In genomic region chr19:5130371-5131030, GRCh38 we compare ENCODE assay signal across 8 cellular contexts.
DNase-seq lines count a peak whose midpoint lies in the region; ATAC-seq and TF ChIP-seq lines count a peak whose summit lies in the region.

No MANE protein-coding gene starts in this region.

- no peak for TF ChIP-seq CTCF in cardiac muscle cell (IDR thresholded peaks at IDR 0.05; ENCODE audit: low read depth, low read length)
- no peak for TF ChIP-seq CTCF in left ventricle myocardium inferior (IDR thresholded peaks at IDR 0.05; ENCODE audit: borderline replicate concordance)

- H3K27me3 Mint-ChIP-seq in activated naive CD8-positive, alpha-beta T cell treated with anti-CD3 and anti-CD28 coated beads, Interleukin-2, amount 10 ng/mL, durations not matched to agents 7 days and 5 days, result no peaks in the 10 kb centered on the region

- H3K4me1 ChIP-seq in cardiac muscle cell (ENCODE audit: low read depth) (peaks cover 60% of the 10 kb centered on the region), left ventricle myocardium inferior (peaks cover 39% of the 10 kb centered on the region)

- H3K4me3 ChIP-seq in cardiac muscle cell (no peak overlapping the region), left ventricle myocardium inferior (no peak overlapping the region)

- H3K27me3 ChIP-seq in cardiac muscle cell, result no peaks in the 10 kb centered on the region
- H3K27me3 ChIP-seq in left ventricle myocardium inferior (ENCODE audit: low read depth), result no peaks in the 10 kb centered on the region

- peak; percentile 66 for ATAC-seq in activated naive CD8-positive, alpha-beta T cell treated with anti-CD3 and anti-CD28 coated beads, Interleukin-2, amount 10 ng/mL, durations not matched to agents 7 days and 5 days (ENCODE audit: low read depth)

- H3K9me3 ChIP-seq in cardiac muscle cell (ENCODE audit: low read depth), result no peaks in the 10 kb centered on the region
- H3K9me3 ChIP-seq in left ventricle myocardium inferior (replicated peaks), result no peaks in the 10 kb centered on the region

- H3K4me3 Mint-ChIP-seq in activated naive CD8-positive, alpha-beta T cell treated with anti-CD3 and anti-CD28 coated beads, Interleukin-2, amount 10 ng/mL, durations not matched to agents 7 days and 5 days, result peak overlapping the region; percentile 87

- no peaks in the 10 kb centered on the region for H3K9me3 Mint-ChIP-seq in activated naive CD8-positive, alpha-beta T cell treated with anti-CD3 and anti-CD28 coated beads, Interleukin-2, amount 10 ng/mL, durations not matched to agents 7 days and 5 days

- H3K27ac ChIP-seq in cardiac muscle cell (peak overlapping the region; percentile 99), left ventricle myocardium inferior (replicated peaks) (no peak overlapping the region)

- DNase-seq in cardiac muscle cell (ENCODE audit: low read depth in 1 of 2, low spot score in 1 of 2) (no peak), left ventricle myocardium inferior (no peak), NCI-H2171 treated with DMSO at 0.1 percent for 48 hours (lab: John Stamatoyannopoulos, UW) (peak; percentile 15), NCI-H1105 (lab: John Stamatoyannopoulos, UW) (no peak), DMS114 treated with DMSO at 0.1 percent for 48 hours (lab: John Stamatoyannopoulos, UW; ENCODE audit: unreplicated experiment) (no peak), NCI-H524 (lab: John Stamatoyannopoulos, UW) (no peak)
- DNase-seq in activated naive CD8-positive, alpha-beta T cell treated with anti-CD3 and anti-CD28 coated beads, Interleukin-2, amount 10 ng/mL, durations not matched to agents 7 days and 5 days, result peak; percentile 72
- peak; percentile 36 for DNase-seq in stimulated activated CD8-positive, alpha-beta memory T cell treated with anti-CD3 and anti-CD28 coated beads, Interleukin-4, amount 100 ng/mL, for 24 hours (ENCODE audit: low read depth)

- POLR2A ChIA-PET in activated naive CD8-positive, alpha-beta T cell treated with anti-CD3 and anti-CD28 coated beads, Interleukin-2, amount 10 ng/mL, durations not matched to agents 7 days and 5 days (lab: Charles Lee), result interaction anchor here (1.2 kb wide), 1 partner anchor 9 kb away, joined by 4 read pairs; no protein-coding TSS in a partner anchor

- H3K36me3 Mint-ChIP-seq in activated naive CD8-positive, alpha-beta T cell treated with anti-CD3 and anti-CD28 coated beads, Interleukin-2, amount 10 ng/mL, durations not matched to agents 7 days and 5 days, result peaks cover 8% of the 10 kb centered on the region

- peak overlapping the region; percentile 93 for H3K27ac Mint-ChIP-seq in activated naive CD8-positive, alpha-beta T cell treated with anti-CD3 and anti-CD28 coated beads, Interleukin-2, amount 10 ng/mL, durations not matched to agents 7 days and 5 days

- intact Hi-C loops in left ventricle myocardium inferior (cut with micrococcal nuclease), result no loop called here

- H3K36me3 ChIP-seq in cardiac muscle cell, result peaks cover 16% of the 10 kb centered on the region
- peaks cover 41% of the 10 kb centered on the region for H3K36me3 ChIP-seq in left ventricle myocardium inferior

- peaks cover 25% of the 10 kb centered on the region for H3K4me1 Mint-ChIP-seq in activated naive CD8-positive, alpha-beta T cell treated with anti-CD3 and anti-CD28 coated beads, Interleukin-2, amount 10 ng/mL, durations not matched to agents 7 days and 5 days

Comparison
In these comparisons a context has a peak if more than half of its experiments do, and no peak if none do; other contexts are left out.
1. DNase-seq: peak in NCI-H2171 treated with DMSO at 0.1 percent for 48 hours (single experiment), activated naive CD8-positive, alpha-beta T cell treated with anti-CD3 and anti-CD28 coated beads, Interleukin-2, amount 10 ng/mL, durations not matched to agents 7 days and 5 days (single experiment) and stimulated activated CD8-positive, alpha-beta memory T cell treated with anti-CD3 and anti-CD28 coated beads, Interleukin-4, amount 100 ng/mL, for 24 hours (single experiment); none in cardiac muscle cell (0 of 2), left ventricle myocardium inferior (single experiment), NCI-H1105 (single experiment), DMS114 treated with DMSO at 0.1 percent for 48 hours (single experiment) and NCI-H524 (0 of 2).